ENCODE assay signal across 8 cellular contexts in genomic region chr11:70191495-70192140, GRCh38. TPM values are rescaled to one million over a fixed set of nuclear protein-coding genes. Genes with fewer than 3 reads are reported as not detected.
A peak's percentile ranks its signal among the peaks of the same experiment; 100 is the strongest.
DNase-seq lines count a peak whose midpoint lies in the region; ATAC-seq and TF ChIP-seq lines count a peak whose summit lies in the region.

No MANE protein-coding gene starts in this region.

- WGBS in esophagus squamous epithelium, 2 donors: 15 to 16% methylated on average over 13 to 16 of the region's 22 CpGs

- no peaks in the 10 kb centered on the region for H3K79me2 ChIP-seq in neural cell (replicated peaks; ENCODE audit: insufficient read depth, low read length)

- TF ChIP-seq CTCF in AG09319 (IDR thresholded peaks at IDR 0.05; ENCODE audit: low read depth, low read length): peak; percentile 88
- TF ChIP-seq CTCF in esophagus squamous epithelium (IDR thresholded peaks at IDR 0.05): peak in 5 of 6 experiments; percentile 77 to 93 (median 87)
- TF ChIP-seq CTCF in neural cell (IDR thresholded peaks at IDR 0.05; ENCODE audit: poor library complexity, severe bottlenecking): peak; percentile 79
- TF ChIP-seq CTCF in upper lobe of right lung (IDR thresholded peaks at IDR 0.05): peak; percentile 86

- no peak overlapping the region for H3K27ac ChIP-seq in esophagus squamous epithelium
- no peak overlapping the region for H3K27ac ChIP-seq in neural cell (ENCODE audit: low read length)
- no peak overlapping the region for H3K27ac ChIP-seq in upper lobe of right lung

- no peak for TF ChIP-seq EP300 in neural cell (conservative IDR thresholded peaks at IDR 0.05; ENCODE audit: poor library complexity, severe bottlenecking)

- H3K4me1 ChIP-seq in esophagus squamous epithelium: peaks cover 0 to 12% (median 0%) of the 10 kb centered on the region in 3 donors
- no peaks in the 10 kb centered on the region for H3K4me1 ChIP-seq in upper lobe of right lung

- no peaks in the 10 kb centered on the region for H3F3A ChIP-seq in neural cell (ENCODE audit: insufficient read depth, low read length, poor library complexity, severe bottlenecking)

- no peaks in the 10 kb centered on the region for H3K9me2 ChIP-seq in neural cell (ENCODE audit: insufficient read depth, low read length)

- no peak overlapping the region for H3K9ac ChIP-seq in neural cell (ENCODE audit: low read length)

- ATAC-seq in upper lobe of right lung (peak; percentile 90), HG03097 (IDR thresholded peaks at IDR 0.05; ENCODE audit: low FRiP score, unreplicated experiment) (no peak)

- H4K20me1 ChIP-seq in neural cell (ENCODE audit: insufficient read depth): no peaks in the 10 kb centered on the region

- TF ChIP-seq POLR2A in esophagus squamous epithelium (IDR thresholded peaks at IDR 0.05): no peak

- H3K4me3 ChIP-seq in esophagus squamous epithelium: no peak overlapping the region
- no peak overlapping the region for H3K4me3 ChIP-seq in neural cell (ENCODE audit: low read length)
- H3K4me3 ChIP-seq in upper lobe of right lung: no peak overlapping the region

- H3K9me3 ChIP-seq in esophagus squamous epithelium (no peaks in the 10 kb centered on the region), neural cell (ENCODE audit: low read length) (no peaks in the 10 kb centered on the region), upper lobe of right lung (no peaks in the 10 kb centered on the region)

- H3K36me3 ChIP-seq in esophagus squamous epithelium (no peaks in the 10 kb centered on the region), neural cell (ENCODE audit: insufficient read depth, low read length) (no peaks in the 10 kb centered on the region), upper lobe of right lung (no peaks in the 10 kb centered on the region)

- H3K4me2 ChIP-seq in neural cell (ENCODE audit: low read length): no peak overlapping the region

- intact Hi-C loops in esophagus squamous epithelium (cut with DNase I): loop anchor here (5.0 kb wide), 2 partner anchors 274 to 504 kb away; no protein-coding TSS in a partner anchor
- intact Hi-C loops in upper lobe of right lung (cut with DNase I): loop anchor here (5.0 to 10.0 kb wide), 2 partner anchors 269 to 507 kb away; no protein-coding TSS in a partner anchor

- no peak overlapping the region for H2AFZ ChIP-seq in neural cell (ENCODE audit: low read depth, low read length)

- TF ChIP-seq RAD21 in neural cell (conservative IDR thresholded peaks at IDR 0.05): peak; percentile 82

- DNase-seq in AG09319 (ENCODE audit: extremely low read depth, low read depth) (no peak), GM19240 (ENCODE audit: insufficient read length, low spot score) (peak; percentile 40), NOMO-1 treated with dmso at 0.1 percent for 144 hours (lab: John Stamatoyannopoulos, UW; ENCODE audit: unreplicated experiment) (peak; percentile 21), activated T-cell treated with anti-CD3 and anti-CD28 coated beads for 24 hours (ENCODE audit: low read depth) (peak; percentile 42), esophagus squamous epithelium (lab: John Stamatoyannopoulos, UW) (no peak), upper lobe of right lung (peak; percentile 87)

- H3K27me3 ChIP-seq in esophagus squamous epithelium (peaks cover 0 to 35% (median 0%) of the 10 kb centered on the region in 4 donors), neural cell (ENCODE audit: insufficient read depth, low read depth, low read length) (no peaks in the 10 kb centered on the region), upper lobe of right lung (no peaks in the 10 kb centered on the region)

TF ChIP-seq in neural cell, 6 proteins besides CTCF, POLR2A, EP300 and RAD21:
- no peak for TF ChIP-seq REST (IDR thresholded peaks at IDR 0.05; ENCODE audit: borderline replicate concordance)
- no peak for TF ChIP-seq POLR2AphosphoS5 (IDR thresholded peaks at IDR 0.05)
- peak; percentile 86 for TF ChIP-seq SMC3 (conservative IDR thresholded peaks at IDR 0.05; ENCODE audit: poor library complexity)
- no peak for TF ChIP-seq MXI1 (conservative IDR thresholded peaks at IDR 0.05; ENCODE audit: poor library complexity, severe bottlenecking)

RNA-seq across cellular contexts. Expression of gene FADD, which starts 11.5 kb away (rescaled TPM):
- total RNA-seq in esophagus squamous epithelium: 10 to 100 TPM; 20.9 to 26.5 (median 23.5) TPM
- 23.1 and 25.5 TPM in 2 replicates for polyA plus RNA-seq in neural cell
- 23.7 and 28.0 TPM in 2 replicates for polyA minus RNA-seq in neural cell
- total RNA-seq in upper lobe of right lung: 21.3 TPM

Comparison
In these comparisons a context has a peak if more than half of its experiments do, and no peak if none do; other contexts are left out.
1. DNase-seq: peak in GM19240 (single experiment), NOMO-1 treated with dmso at 0.1 percent for 144 hours (single experiment), activated T-cell treated with anti-CD3 and anti-CD28 coated beads for 24 hours (single experiment) and upper lobe of right lung (single experiment); none in AG09319 (single experiment) and esophagus squamous epithelium (single experiment).
2. Peak in every context shown above with its lines, with median percentiles within 50 percentile points of each other: CTCF ChIP-seq.